29 cellular contexts compared by ENCODE assay signal in the genomic region with DNA sequence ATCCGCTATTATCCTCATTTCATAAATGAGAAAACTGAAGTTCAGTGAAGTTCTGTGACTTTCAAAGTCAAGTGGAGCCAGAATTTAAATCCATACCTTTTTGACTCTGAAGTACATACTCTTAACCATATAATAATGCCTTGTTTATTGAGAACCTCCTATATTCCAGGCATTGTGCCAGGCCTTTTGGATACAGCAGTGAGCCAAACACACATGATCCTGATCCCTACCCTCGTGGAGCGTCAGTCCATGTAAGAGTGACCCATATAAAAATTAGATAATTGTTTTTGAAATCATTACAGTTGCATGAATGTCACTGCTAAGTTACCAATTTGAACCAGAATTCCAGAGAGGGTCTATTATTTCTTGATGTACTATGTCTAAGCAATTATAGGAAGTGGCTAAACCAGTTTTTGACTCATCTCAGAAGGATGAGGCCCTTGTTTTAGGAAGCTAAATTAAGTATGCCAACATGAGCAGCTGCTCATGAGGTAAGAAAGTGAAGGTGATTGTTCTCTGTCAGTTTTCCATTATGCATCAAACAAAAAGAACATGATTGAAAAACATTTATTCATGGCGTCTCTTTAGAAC.
DNase-seq lines count a peak whose midpoint lies in the region; FAIRE-seq and TF ChIP-seq lines count a peak whose summit lies in the region.
"Had no signal": no experiment of that assay in that cellular context is flagged by ENCODE, and none has a peak within 500 bp of the region (broad histone marks: within the 10 kb centered on the region; RNA-seq: fewer than 3 reads in every experiment).

No MANE protein-coding gene starts in this region.

- DNase-seq in SIG-M5 treated with dmso at 0.1 percent for 504 hours (lab: John Stamatoyannopoulos, UW; ENCODE audit: unreplicated experiment) (peak; percentile 4), SIG-M5 (lab: John Stamatoyannopoulos, UW) (no peak), NCI-H510A treated with DMSO at 0.1 percent for 48 hours (lab: John Stamatoyannopoulos, UW) (peak; percentile 59), astrocyte (ENCODE audit: low read depth) (no peak), DMS79 (lab: John Stamatoyannopoulos, UW) (no peak), hepatocyte (ENCODE audit: low spot score) (no peak), NCI-H526 (lab: John Stamatoyannopoulos, UW) (no peak), GM10266 (ENCODE audit: extremely low spot score) (no peak)
- DNase-seq: activated effector memory CD4-positive, alpha-beta T cell treated with Interleukin-2 at 50 U/mL for 16 hours; activated T-cell treated with anti-CD3 and anti-CD28 coated beads for 4 hours; endodermal cell; esophagus squamous epithelium; hypothalamus; immature natural killer cell; NCI-H2081; NCI-H446 treated with DMSO at 0.1 percent for 48 hours; right lobe of liver; RPMI8226; stimulated activated CD4-positive, alpha-beta T cell treated with anti-CD3 and anti-CD28 coated beads, Interleukin-12 subunit alpha, Interleukin-12 subunit beta, amount 100 ng/mL, for 4 hours; stimulated activated CD4-positive, alpha-beta T cell treated with anti-CD3 and anti-CD28 coated beads, Interleukin-4, amount 100 ng/mL, for 1 hour; T-helper 2 cell; upper lobe of right lung had no signal

- peaks cover 4% of the 10 kb centered on the region for H3K27me3 Mint-ChIP-seq in astrocyte (ENCODE audit: low read depth, unreplicated experiment)
- H3K27me3 Mint-ChIP-seq: activated naive CD8-positive, alpha-beta T cell; dendritic cell treated with granulocyte-macrophage colony-stimulating factor and Interleukin-4, amounts not matched to agents 40 ng/mL and 50 ng/mL, for 4 days had no signal

- H3K27me3 ChIP-seq in astrocyte (ENCODE audit: insufficient read depth, low read length) (no peaks in the 10 kb centered on the region), hepatocyte (no peaks in the 10 kb centered on the region)
- H3K27me3 ChIP-seq: ascending aorta, esophagus squamous epithelium, gastroesophageal sphincter, upper lobe of right lung had no signal

- H3K9ac ChIP-seq in astrocyte (ENCODE audit: low read length): no peak overlapping the region

- no peaks in the 10 kb centered on the region for H3K79me2 ChIP-seq in astrocyte (ENCODE audit: insufficient read depth, low read length)
- no peaks in the 10 kb centered on the region for H3K79me2 ChIP-seq in hepatocyte

- H3K9me3 ChIP-seq in astrocyte (ENCODE audit: insufficient read depth, low read depth, low read length) (no peaks in the 10 kb centered on the region), hepatocyte (ENCODE audit: low read depth) (no peaks in the 10 kb centered on the region)
- H3K9me3 ChIP-seq: ascending aorta, esophagus squamous epithelium, gastroesophageal sphincter, right lobe of liver, upper lobe of right lung had no signal

- no peaks in the 10 kb centered on the region for H3K9me2 ChIP-seq in hepatocyte (replicated peaks; ENCODE audit: insufficient read depth)

- H4K20me1 ChIP-seq in astrocyte (ENCODE audit: insufficient read depth, low read length) (no peaks in the 10 kb centered on the region), hepatocyte (ENCODE audit: insufficient read depth, poor library complexity, severe bottlenecking) (no peaks in the 10 kb centered on the region)

- no peak overlapping the region for H2AFZ ChIP-seq in astrocyte (ENCODE audit: low read depth, low read length)
- no peak overlapping the region for H2AFZ ChIP-seq in hepatocyte

- H3K4me1 ChIP-seq in astrocyte (ENCODE audit: insufficient read depth, low read length) (no peaks in the 10 kb centered on the region), hepatocyte (ENCODE audit: insufficient read depth) (no peaks in the 10 kb centered on the region)
- H3K4me1 ChIP-seq: ascending aorta, esophagus squamous epithelium, gastroesophageal sphincter, right lobe of liver, upper lobe of right lung had no signal

- no peaks in the 10 kb centered on the region for H3K36me3 ChIP-seq in astrocyte (ENCODE audit: insufficient read depth, low read length)
- H3K36me3 ChIP-seq in hepatocyte (replicated peaks; ENCODE audit: insufficient read depth, low read depth): no peaks in the 10 kb centered on the region
- H3K36me3 ChIP-seq: ascending aorta, esophagus squamous epithelium, gastroesophageal sphincter, right lobe of liver, upper lobe of right lung had no signal

- WGBS in hepatocyte (ENCODE audit: low lambda C conversion rate, missing lambda C conversion rate): 67% methylated on average over 4 of the region's 4 CpGs

- no peak overlapping the region for H3K4me3 Mint-ChIP-seq in astrocyte (ENCODE audit: unreplicated experiment)
- H3K4me3 Mint-ChIP-seq: activated naive CD8-positive, alpha-beta T cell; CD14-positive monocyte; dendritic cell treated with granulocyte-macrophage colony-stimulating factor and Interleukin-4, amounts not matched to agents 40 ng/mL and 50 ng/mL, for 4 days; endodermal cell; immature natural killer cell had no signal

- TF ChIP-seq CTCF in astrocyte (IDR thresholded peaks at IDR 0.05; ENCODE audit: insufficient read depth, low read depth, low read length): no peak
- no peak for TF ChIP-seq CTCF in hepatocyte (IDR thresholded peaks at IDR 0.05; ENCODE audit: poor library complexity)
- no peak for TF ChIP-seq CTCF in GM10266 (IDR thresholded peaks at IDR 0.05; ENCODE audit: control insufficient read depth, insufficient read depth, low read depth, missing control alignments)

- H3K36me3 Mint-ChIP-seq in astrocyte (ENCODE audit: low read depth, unreplicated experiment): no peaks in the 10 kb centered on the region
- H3K36me3 Mint-ChIP-seq: activated naive CD8-positive, alpha-beta T cell; CD14-positive monocyte; immature natural killer cell had no signal

- H3K4me2 ChIP-seq in astrocyte (ENCODE audit: low read length): no peak overlapping the region
- H3K4me2 ChIP-seq in hepatocyte: no peak overlapping the region

- no peak overlapping the region for H3K27ac ChIP-seq in astrocyte (ENCODE audit: low read depth, low read length)
- H3K27ac ChIP-seq in hepatocyte: no peak overlapping the region
- H3K27ac ChIP-seq: 22Rv1, ascending aorta, esophagus squamous epithelium, gastroesophageal sphincter, right lobe of liver, upper lobe of right lung had no signal

- H3K4me1 Mint-ChIP-seq in astrocyte (ENCODE audit: low read depth, unreplicated experiment): no peaks in the 10 kb centered on the region
- H3K4me1 Mint-ChIP-seq: CD14-positive monocyte, immature natural killer cell had no signal

- H3K27ac Mint-ChIP-seq in astrocyte (ENCODE audit: unreplicated experiment): no peak overlapping the region
- H3K27ac Mint-ChIP-seq: activated naive CD8-positive, alpha-beta T cell; CD14-positive monocyte; dendritic cell treated with granulocyte-macrophage colony-stimulating factor and Interleukin-4, amounts not matched to agents 40 ng/mL and 50 ng/mL, for 4 days; endodermal cell; immature natural killer cell had no signal

- H3K4me3 ChIP-seq in astrocyte (ENCODE audit: insufficient read depth, low read depth, low read length) (no peak overlapping the region), hepatocyte (no peak overlapping the region)
- H3K4me3 ChIP-seq: ascending aorta, esophagus squamous epithelium, gastroesophageal sphincter, right lobe of liver, upper lobe of right lung had no signal

- FAIRE-seq in astrocyte (lab: Jason Lieb, UNC): peak; percentile 91
- FAIRE-seq: G401.6 had no signal

- no peaks in the 10 kb centered on the region for H3K9me3 Mint-ChIP-seq in astrocyte (ENCODE audit: unreplicated experiment)
- H3K9me3 Mint-ChIP-seq: CD14-positive monocyte; dendritic cell treated with granulocyte-macrophage colony-stimulating factor and Interleukin-4, amounts not matched to agents 40 ng/mL and 50 ng/mL, for 4 days had no signal

Comparison
In these comparisons a context has a peak if more than half of its experiments do, and no peak if none do; other contexts are left out.
1. DNase-seq: peak in SIG-M5 treated with dmso at 0.1 percent for 504 hours (single experiment) and NCI-H510A treated with DMSO at 0.1 percent for 48 hours (single experiment); none in SIG-M5 (single experiment), astrocyte (single experiment), DMS79 (single experiment), hepatocyte (single experiment), NCI-H526 (0 of 2) and GM10266 (single experiment).